ENCODE assay signal across 8 cellular contexts in genomic region chrX:49199906-49200771, GRCh38. TPM values are rescaled to one million over a fixed set of nuclear protein-coding genes. Genes with fewer than 3 reads are reported as not detected.
A peak's percentile ranks its signal among the peaks of the same experiment; 100 is the strongest.
DNase-seq lines count a peak whose midpoint lies in the region; ATAC-seq and TF ChIP-seq lines count a peak whose summit lies in the region.

Gene SYP (minus strand): TSS chrX:49200193. CDS start chrX:49200186, 7 bp downstream.

- H3K27me3 ChIP-seq in BE2C (no peaks in the 10 kb centered on the region), right lobe of liver (no peaks in the 10 kb centered on the region)

- peak; percentile 50 for TF ChIP-seq POLR2A in right lobe of liver (IDR thresholded peaks at IDR 0.05)

- 35% methylated on average over 22 of the region's 61 CpGs for WGBS in right lobe of liver (ENCODE audit: insufficient coverage, low coverage, low lambda C conversion rate, missing lambda C conversion rate)

- peak within 1 kb of the TSS in 1 of 3 donors; percentile 18 for H3K27ac ChIP-seq in right lobe of liver

- H3K4me1 ChIP-seq in BE2C = 0 out of 2 replicates have a peak, but pooled peaks cover 2% of the 10 kb centered on the region
- H3K4me1 ChIP-seq in right lobe of liver = no peaks in the 10 kb centered on the region

- TF ChIP-seq CTCF in BE2C (IDR thresholded peaks at IDR 0.05; ENCODE audit: low read depth, low read length) (no peak), right lobe of liver (IDR thresholded peaks at IDR 0.05) (no peak)

- intact Hi-C loops in right lobe of liver (cut with DNase I) = no loop called here

- no peaks in the 10 kb centered on the region for H3K36me3 ChIP-seq in BE2C
- H3K36me3 ChIP-seq in right lobe of liver = no peaks in the 10 kb centered on the region

- peak; percentile 96 for ATAC-seq in GM19043 (IDR thresholded peaks at IDR 0.05; ENCODE audit: low read depth, unreplicated experiment)
- ATAC-seq in HG03354 (IDR thresholded peaks at IDR 0.05; ENCODE audit: poor library complexity, severe bottlenecking, unreplicated experiment) = peak; percentile 97
- ATAC-seq in right lobe of liver = peak; percentile 97 to 99 (median 99)

- H3K9me3 ChIP-seq in BE2C = no peaks in the 10 kb centered on the region
- no peaks in the 10 kb centered on the region for H3K9me3 ChIP-seq in right lobe of liver

- DNase-seq in BE2C (peak; percentile 89), NCI-H510A (lab: John Stamatoyannopoulos, UW) (peak; percentile 63), cortex of kidney (lab: John Stamatoyannopoulos, UW) (peak; percentile 31), right lobe of liver (peak; percentile 88 to 90 (median 90))
- peak; percentile 84 for DNase-seq in activated CD4-positive, alpha-beta T cell treated with anti-CD3 and anti-CD28 coated beads, Interleukin-2, amount 50 U/mL, for 1 hour
- DNase-seq in stimulated activated CD4-positive, alpha-beta T cell treated with anti-CD3 and anti-CD28 coated beads, Interleukin-4, amount 100 ng/mL, for 24 hours = peak; percentile 88

- peak within 1 kb of the TSS; percentile 71 for H3K4me3 ChIP-seq in BE2C (ENCODE audit: low read depth, low read length)
- H3K4me3 ChIP-seq in right lobe of liver = peak within 1 kb of the TSS in 1 of 3 donors; percentile 27

RNA-seq across cellular contexts. Expression of gene SYP, which starts in this region (rescaled TPM):
- polyA plus RNA-seq in BE2C (2012; ENCODE audit: insufficient read depth, insufficient read length, low read depth) = 161 TPM
- total RNA-seq in right lobe of liver = under 1 TPM in 5 of 6 experiments, not detected in 1; 0.12 to 0.39 (median 0.27) TPM

Comparison
In these comparisons a context has a peak if more than half of its experiments do, and no peak if none do; other contexts are left out.
1. Peak in DNase-seq and ATAC-seq in right lobe of liver; RNA of the gene not detected or under 1 TPM.
2. DNase-seq: peak in every context shown above with its lines; median percentile 90 in right lobe of liver; 89 in BE2C; 88 in stimulated activated CD4-positive, alpha-beta T cell treated with anti-CD3 and anti-CD28 coated beads, Interleukin-4, amount 100 ng/mL, for 24 hours; 84 in activated CD4-positive, alpha-beta T cell treated with anti-CD3 and anti-CD28 coated beads, Interleukin-2, amount 50 U/mL, for 1 hour; 63 in NCI-H510A; 31 in cortex of kidney.